In the genomic region with DNA sequence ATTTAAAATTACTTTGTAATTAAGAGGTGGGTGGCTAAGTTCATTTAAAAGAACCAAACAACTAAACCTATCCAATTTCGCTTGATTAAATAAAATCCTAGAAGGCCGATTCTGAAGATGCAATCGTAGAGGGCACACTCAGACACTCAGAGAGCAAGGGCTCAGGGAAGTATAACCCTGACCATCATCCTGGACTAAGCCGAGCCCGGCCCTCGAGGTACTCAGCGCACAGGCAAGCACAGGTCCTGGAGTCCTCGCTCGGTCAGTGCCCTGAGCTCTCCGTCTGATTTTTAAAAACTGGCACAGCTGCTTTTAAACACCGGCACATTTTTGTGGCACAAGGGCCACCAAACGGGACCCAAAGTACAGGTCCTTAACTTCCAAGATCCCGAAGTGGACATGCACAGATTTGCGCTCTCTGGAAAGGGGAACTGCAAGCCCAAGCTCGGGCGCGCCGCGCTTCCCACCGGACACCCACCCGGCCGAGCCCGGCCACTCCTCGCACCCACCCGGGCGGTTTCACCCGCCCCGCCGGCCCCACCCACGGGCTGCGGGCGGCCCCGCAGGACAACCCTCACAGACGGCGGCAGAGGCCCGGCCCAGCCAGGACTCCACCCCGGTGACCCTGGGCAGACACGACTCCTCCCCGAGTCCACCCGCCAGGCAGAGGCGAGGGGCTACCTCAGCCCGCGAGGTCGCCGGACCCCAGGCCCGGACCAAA, we compare ENCODE assay signal across 8 cellular contexts.
DNase-seq lines count a peak whose midpoint lies in the region; ATAC-seq and TF ChIP-seq lines count a peak whose summit lies in the region.
"Not testable (repeated sequence)": the region's sequence is repeated elsewhere in the genome, so short reads cannot be mapped to it uniquely, and the experiment has no call there.

No MANE protein-coding gene starts in this region.

- H3K79me2 ChIP-seq in OCI-LY7 (ENCODE audit: insufficient read depth, low read depth, low read length), result not testable (repeated sequence)

- not testable (repeated sequence) for H4K8ac ChIP-seq in mesenchymal stem cell (ENCODE audit: low read length)

- H4K20me1 ChIP-seq in BLaER1; OCI-LY7 (ENCODE audit: insufficient read depth, low read length): not testable (repeated sequence)

- WGBS in mesenchymal stem cell, result no CpG with 5 or more reads among the region's 46 CpGs

- ATAC-seq in GM19452 (IDR thresholded peaks at IDR 0.05; ENCODE audit: unreplicated experiment) (peak; percentile 32), HG03045 (IDR thresholded peaks at IDR 0.05; ENCODE audit: unreplicated experiment) (peak; percentile 67), esophagus mucosa (peak; percentile 77)

- not testable (repeated sequence) for H2AFZ ChIP-seq in OCI-LY7 (ENCODE audit: low read length); mesenchymal stem cell (ENCODE audit: low read depth, low read length)

- H3K4ac ChIP-seq in mesenchymal stem cell (ENCODE audit: low read depth in 1 of 2, low read length in 2 of 2), result not testable (repeated sequence)

- H4K91ac ChIP-seq in mesenchymal stem cell (ENCODE audit: low read length), result not testable (repeated sequence)

- H3K27ac ChIP-seq in BLaER1, result peak overlapping the region; percentile 80; the same call in 1 of the 2 replicates
- not testable (repeated sequence) for H3K27ac ChIP-seq in OCI-LY7 (ENCODE audit: low read depth, low read length, poor library complexity, severe bottlenecking); mesenchymal stem cell (ENCODE audit: low read length, poor library complexity, severe bottlenecking)

- H2AK5ac ChIP-seq in mesenchymal stem cell (ENCODE audit: low read length, severe bottlenecking), result not testable (repeated sequence)

- H2BK120ac ChIP-seq in mesenchymal stem cell (ENCODE audit: low read depth, low read length), result not testable (repeated sequence)

- not testable (repeated sequence) for H3K79me1 ChIP-seq in mesenchymal stem cell (replicated peaks; ENCODE audit: low read length, poor library complexity, severe bottlenecking)

- peak overlapping the region; percentile 63 for H3K4me2 ChIP-seq in BLaER1
- H3K4me2 ChIP-seq in OCI-LY7 (ENCODE audit: low read length), result peak overlapping the region; percentile 62
- peak overlapping the region; percentile 58 for H3K4me2 ChIP-seq in mesenchymal stem cell (ENCODE audit: low read length, poor library complexity, severe bottlenecking)

- not testable (repeated sequence) for H3K9me3 ChIP-seq in BLaER1; OCI-LY7 (ENCODE audit: low read length); mesenchymal stem cell (ENCODE audit: control insufficient read depth, low read length)

- BruUV-seq in OCI-LY7 (replicated peaks; lab: Mats Ljungman, UMichigan), result not testable (repeated sequence)

- not testable (repeated sequence) for H3K14ac ChIP-seq in mesenchymal stem cell (ENCODE audit: low read length in 2 of 2)

- H3K4me3 ChIP-seq in BLaER1 (peak overlapping the region; percentile 77), OCI-LY7 (ENCODE audit: low read depth, low read length, poor library complexity, severe bottlenecking) (peak overlapping the region; percentile 80), mesenchymal stem cell (ENCODE audit: insufficient read depth in 1 of 2, low read depth in 1 of 2, low read length in 2 of 2) (peak overlapping the region; percentile 71 to 72)

- H3K9ac ChIP-seq in BLaER1 (peak overlapping the region; percentile 81), mesenchymal stem cell (ENCODE audit: low read length) (peak overlapping the region; percentile 62)

- CTCF ChIA-PET in OCI-LY7 (lab: Charles Lee; ENCODE audit: unreplicated experiment), result not testable (repeated sequence)

- peak overlapping the region in 1 of 2 experiments; percentile 43 for H3K18ac ChIP-seq in mesenchymal stem cell (ENCODE audit: low read depth in 1 of 2, low read length in 2 of 2)

- not testable (repeated sequence) for H3K27me3 ChIP-seq in BLaER1; mesenchymal stem cell (ENCODE audit: control insufficient read depth in 1 of 2, insufficient read depth in 1 of 2, low read length in 2 of 2)

- DNase-seq in OCI-LY7 (ENCODE audit: low spot score) (peak; percentile 10), mesenchymal stem cell (peak; percentile 28)
- DNase-seq in activated effector memory CD4-positive, alpha-beta T cell treated with anti-CD3 and anti-CD28 coated beads, Interleukin-2, amount 50 U/mL, for 16 hours, result peak; percentile 74
- DNase-seq in stimulated activated CD4-positive, alpha-beta T cell treated with anti-CD3 and anti-CD28 coated beads, Interleukin-15, amount 100 ng/mL, for 24 hours, result peak; percentile 31

- TF ChIP-seq CTCF in OCI-LY7 (conservative IDR thresholded peaks at IDR 0.05; ENCODE audit: low read length), result not testable (repeated sequence)

- not testable (repeated sequence) for H3K9me2 ChIP-seq in OCI-LY7 (ENCODE audit: insufficient read depth, low read length)

- not testable (repeated sequence) for H2BK5ac ChIP-seq in mesenchymal stem cell (ENCODE audit: low read depth, low read length, poor library complexity, severe bottlenecking)

- H3K4me1 ChIP-seq in BLaER1; OCI-LY7 (ENCODE audit: insufficient read depth, low read length, poor library complexity, severe bottlenecking); mesenchymal stem cell (ENCODE audit: control insufficient read depth, insufficient read depth, low read depth, low read length): not testable (repeated sequence)

- H2BK15ac ChIP-seq in mesenchymal stem cell (ENCODE audit: low read depth, poor library complexity, severe bottlenecking), result not testable (repeated sequence)

- not testable (repeated sequence) for H3K36me3 ChIP-seq in BLaER1; OCI-LY7 (ENCODE audit: insufficient read depth, low read length); mesenchymal stem cell (ENCODE audit: control insufficient read depth in 1 of 2, insufficient read depth in 2 of 2, low read depth in 1 of 2, low read length in 2 of 2)

- H3K23ac ChIP-seq in mesenchymal stem cell (ENCODE audit: low read length in 2 of 2), result not testable (repeated sequence)

- POLR2A ChIA-PET in OCI-LY7 (lab: Charles Lee), result not testable (repeated sequence)

- H2BK12ac ChIP-seq in mesenchymal stem cell (ENCODE audit: low read length in 2 of 2), result not testable (repeated sequence)

- intact Hi-C loops in OCI-LY7 (cut with micrococcal nuclease; ENCODE audit: unreplicated experiment), result not testable (repeated sequence)

Comparison
In these comparisons a context has a peak if more than half of its experiments do, and no peak if none do; other contexts are left out.
1. DNase-seq: peak in every context shown above with its lines; median percentile 74 in activated effector memory CD4-positive, alpha-beta T cell treated with anti-CD3 and anti-CD28 coated beads, Interleukin-2, amount 50 U/mL, for 16 hours; 31 in stimulated activated CD4-positive, alpha-beta T cell treated with anti-CD3 and anti-CD28 coated beads, Interleukin-15, amount 100 ng/mL, for 24 hours; 28 in mesenchymal stem cell; 10 in OCI-LY7.